Comparison of ENCODE assay signal across 17 cellular contexts in genomic region chr10:101400529-101400928, GRCh38. TPM values are rescaled to one million over a fixed set of nuclear protein-coding genes. Genes with fewer than 3 reads are reported as not detected.
DNase-seq lines count a peak whose midpoint lies in the region; ATAC-seq and TF ChIP-seq lines count a peak whose summit lies in the region.
"Had no signal": no experiment of that assay in that cellular context is flagged by ENCODE, and none has a peak within 500 bp of the region (broad histone marks: within the 10 kb centered on the region; RNA-seq: fewer than 3 reads in every experiment).

No MANE protein-coding gene starts in this region.

- H3K4me3 ChIP-seq in HEK293 (ENCODE audit: low read depth, low read length) (no peak overlapping the region), epithelial cell of esophagus (ENCODE audit: low read length) (no peak overlapping the region)

- CTCF ChIA-PET in Calu3 (lab: Charles Lee) = interaction anchor here (0.8 to 1.0 kb wide), 3 partner anchors 15 to 95 kb away, joined by 3 read pairs; no protein-coding TSS in a partner anchor
- CTCF ChIA-PET in HEK293 (lab: Yijun Ruan, JAX) = interaction anchor here (1.5 kb wide), 1 partner anchor 186 kb away, joined by 7 read pairs; no protein-coding TSS in a partner anchor

- no peak overlapping the region for H3K27ac ChIP-seq in HEK293 (ENCODE audit: extremely low read depth, low read depth, low read length)

- H3K27ac Mint-ChIP-seq in Calu3 (ENCODE audit: unreplicated experiment) = no peak overlapping the region
- H3K27ac Mint-ChIP-seq in neural crest cell (ENCODE audit: unreplicated experiment) = peak overlapping the region; percentile 4
- H3K27ac Mint-ChIP-seq in natural killer cell = no peak overlapping the region
- H3K27ac Mint-ChIP-seq: B cell; CD4-positive, alpha-beta T cell had no signal

- H3K4me1 ChIP-seq in HEK293 (ENCODE audit: control insufficient read depth, insufficient read depth, low read length) = 0 out of 2 replicates have a peak, but pooled peaks cover 3% of the 10 kb centered on the region

- DNase-seq in Calu3 (peak; percentile 1), epithelial cell of esophagus (ENCODE audit: low read depth) (peak; percentile 56), neural crest cell (ENCODE audit: low read depth, low spot score) (no peak), natural killer cell (no peak), NCI-H1436 (lab: John Stamatoyannopoulos, UW) (no peak)
- DNase-seq: CD4-positive, alpha-beta T cell; EL; HCEC 1CT; KG1; NCI-H1092 treated with DMSO at 0.1 percent for 48 hours; NCI-H187; NCI-H446; SHP77 treated with DMSO at 0.1 percent for 48 hours had no signal

- H3K9me3 ChIP-seq in HEK293 (ENCODE audit: control insufficient read depth, insufficient read depth, low read depth, low read length) = no peaks in the 10 kb centered on the region

- ATAC-seq in HG02763 (IDR thresholded peaks at IDR 0.05; ENCODE audit: unreplicated experiment) (no peak), natural killer cell (no peak)
- ATAC-seq: Panc1 had no signal

- H3K36me3 Mint-ChIP-seq in Calu3 (ENCODE audit: insufficient read depth, unreplicated experiment) (no peaks in the 10 kb centered on the region), neural crest cell (ENCODE audit: low read depth) (no peaks in the 10 kb centered on the region), natural killer cell (no peaks in the 10 kb centered on the region)

- no peak for TF ChIP-seq CTCF in Calu3 (IDR thresholded peaks at IDR 0.05; ENCODE audit: unreplicated experiment)
- TF ChIP-seq CTCF in HEK293 (tag by site-specific recombination; IDR thresholded peaks at IDR 0.05) = no peak
- no peak for TF ChIP-seq CTCF in epithelial cell of esophagus (IDR thresholded peaks at IDR 0.05; ENCODE audit: insufficient read depth, low read depth, low read length, missing control alignments)
- TF ChIP-seq CTCF in neural crest cell (conservative IDR thresholded peaks at IDR 0.05) = no peak
- no peak for TF ChIP-seq CTCF in natural killer cell (IDR thresholded peaks at IDR 0.05)

- BruUV-seq in Calu3 (replicated peaks; lab: Mats Ljungman, UMichigan) = no TSS peak

- H3K4me1 Mint-ChIP-seq in Calu3 (ENCODE audit: low read depth, unreplicated experiment) = peaks cover 9% of the 10 kb centered on the region
- peaks cover 17% of the 10 kb centered on the region for H3K4me1 Mint-ChIP-seq in neural crest cell
- H3K4me1 Mint-ChIP-seq in natural killer cell = peaks cover 14 to 33% of the 10 kb centered on the region in 2 donors

- H3K27me3 Mint-ChIP-seq in Calu3 (ENCODE audit: unreplicated experiment) = no peaks in the 10 kb centered on the region
- no peaks in the 10 kb centered on the region for H3K27me3 Mint-ChIP-seq in neural crest cell (ENCODE audit: low read depth)
- H3K27me3 Mint-ChIP-seq in natural killer cell (ENCODE audit: low read depth in 2 of 2) = no peaks in the 10 kb centered on the region
- H3K27me3 Mint-ChIP-seq: B cell; CD4-positive, alpha-beta T cell had no signal

- no peaks in the 10 kb centered on the region for H3K9me3 Mint-ChIP-seq in Calu3 (ENCODE audit: low read depth, unreplicated experiment)
- no peaks in the 10 kb centered on the region for H3K9me3 Mint-ChIP-seq in neural crest cell
- no peaks in the 10 kb centered on the region for H3K9me3 Mint-ChIP-seq in natural killer cell
- H3K9me3 Mint-ChIP-seq: CD4-positive, alpha-beta T cell had no signal

- H3K4me3 Mint-ChIP-seq in Calu3 (ENCODE audit: low read depth, unreplicated experiment) (no peak overlapping the region), neural crest cell (no peak overlapping the region), natural killer cell (no peak overlapping the region)
- H3K4me3 Mint-ChIP-seq: B cell; CD4-positive, alpha-beta T cell had no signal

- POLR2A ChIA-PET in HEK293 (lab: Yijun Ruan, JAX) = no interaction called here

- H3K36me3 ChIP-seq in HEK293 (ENCODE audit: control insufficient read depth in 2 of 2, insufficient read depth in 1 of 2, low read length in 2 of 2) = 0 out of 3 replicates have a peak, but pooled peaks cover 0 to 4% of the 10 kb centered on the region in 2 experiments

- intact Hi-C loops in Calu3 (cut with micrococcal nuclease; ENCODE audit: unreplicated experiment) = no loop called here
- intact Hi-C loops in natural killer cell (cut with micrococcal nuclease) = no loop called here

TF ChIP-seq in HEK293, 187 proteins besides CTCF, POLR2A, EP300 and RAD21:
- TF ChIP-seq ZNF19 (tag by site-specific recombination; IDR thresholded peaks at IDR 0.05; ENCODE audit: low read depth) (no peak), ZNF112 (tag by site-specific recombination; IDR thresholded peaks at IDR 0.05) (no peak), ZBTB17 (tag by site-specific recombination; IDR thresholded peaks at IDR 0.05) (0 out of 2 replicates have a peak, but pooled peaks have one; percentile 17), BCL11A (tag by site-specific recombination; IDR thresholded peaks at IDR 0.05; ENCODE audit: low read depth) (no peak), PRDM1 (tag by site-specific recombination; IDR thresholded peaks at IDR 0.05) (0 out of 2 replicates have a peak, but pooled peaks have one; percentile 11)
TF ChIP-seq in HEK293: peak in this region for 2.

RNA-seq across cellular contexts. Expression of gene BTRC, which starts 46.6 kb away (rescaled TPM):
- 7.9 and 10.8 TPM in 2 replicates for total RNA-seq in Calu3 (2022)
- total RNA-seq in neural crest cell = 35.5 and 37.0 TPM in 2 replicates
- total RNA-seq in natural killer cell = 10 to 100 TPM; 13.5 to 22.8 (median 15.2) TPM

Comparison
In these comparisons a context has a peak if more than half of its experiments do, and no peak if none do; other contexts are left out.
1. DNase-seq: peak in Calu3 (single experiment) and epithelial cell of esophagus (single experiment); none in neural crest cell (single experiment), natural killer cell (single experiment) and NCI-H1436 (single experiment).